In genomic region chr2:144426981-144427479, GRCh38 we compare ENCODE assay signal across 11 cellular contexts.
DNase-seq lines count a peak whose midpoint lies in the region; ATAC-seq, FAIRE-seq and TF ChIP-seq lines count a peak whose summit lies in the region.
"Had no signal": no experiment of that assay in that cellular context is flagged by ENCODE, and none has a peak within 500 bp of the region (broad histone marks: within the 10 kb centered on the region; RNA-seq: fewer than 3 reads in every experiment).

No MANE protein-coding gene starts in this region.

- H2AK9ac ChIP-seq in IMR-90 (replicated peaks; ENCODE audit: low read depth, low read length, poor library complexity), result no peak overlapping the region

- peaks cover 16% of the 10 kb centered on the region for H3K36me3 Mint-ChIP-seq in chondrocyte (ENCODE audit: low read depth)

- peak overlapping the region; percentile 74 for H3K27ac Mint-ChIP-seq in chondrocyte (ENCODE audit: unreplicated experiment)

- no peak overlapping the region for H3K9ac ChIP-seq in IMR-90 (ENCODE audit: low read depth, low read length)

- no TSS peak for BruUV-seq in IMR-90 (replicated peaks; lab: Mats Ljungman, UMichigan)

- intact Hi-C loops in IMR-90 (cut with micrococcal nuclease) (no loop called here), right lobe of liver (cut with DNase I) (no loop called here)

- H4K20me1 ChIP-seq in IMR-90 (ENCODE audit: insufficient read depth, low read length), result peaks cover 16% of the 10 kb centered on the region; the same call in 1 of the 2 replicates

- TF ChIP-seq RAD21 in IMR-90 (IDR thresholded peaks at IDR 0.05; ENCODE audit: low read length), result no peak

- H2BK20ac ChIP-seq in IMR-90 (ENCODE audit: low read depth, low read length), result no peak overlapping the region

- no peaks in the 10 kb centered on the region for H3K9me3 Mint-ChIP-seq in chondrocyte (ENCODE audit: low read depth)

- no peak overlapping the region for H3K4me3 Mint-ChIP-seq in chondrocyte (ENCODE audit: unreplicated experiment)

- no peak overlapping the region for H4K8ac ChIP-seq in IMR-90 (ENCODE audit: low read depth in 2 of 2, low read length in 2 of 2)

- dilution Hi-C loops in IMR-90 (cut with HindIII; ENCODE audit: low sequenced_read_pairs, unreplicated experiment), result no loop called here

- H3K79me1 ChIP-seq in IMR-90 (ENCODE audit: low read depth in 1 of 2, low read length in 2 of 2), result peaks cover 19 to 32% of the 10 kb centered on the region in 2 experiments

- peak overlapping the region; percentile 19; the same call in 1 of the 2 replicates for H3K27ac ChIP-seq in IMR-90 (ENCODE audit: insufficient read depth, low read length)
- H3K27ac ChIP-seq in right lobe of liver, result peak overlapping the region in 2 of 3 donors; percentile 8 to 35
- peak overlapping the region; percentile 2 for H3K27ac ChIP-seq in suprapubic skin

- no peak for FAIRE-seq in frontal cortex (lab: Jason Lieb, UNC)
- FAIRE-seq: H1 had no signal

- peaks cover 11% of the 10 kb centered on the region for H3K36me3 ChIP-seq in IMR-90 (ENCODE audit: control insufficient read depth, insufficient read depth, low read length)
- no peaks in the 10 kb centered on the region for H3K36me3 ChIP-seq in right lobe of liver
- H3K36me3 ChIP-seq in suprapubic skin, result peaks cover 4% of the 10 kb centered on the region

- peaks cover 18% of the 10 kb centered on the region for H3K4me1 Mint-ChIP-seq in chondrocyte (ENCODE audit: low read depth)

- DNase-seq in IMR-90, result peak; percentile 89
- DNase-seq in chondrocyte (ENCODE audit: low spot score), result no peak
- no peak for DNase-seq in right lobe of liver
- no peak for DNase-seq in suprapubic skin (ENCODE audit: low spot score in 2 of 2)
- DNase-seq in ureter (ENCODE audit: low spot score), result no peak
- DNase-seq in cortex of kidney (lab: John Stamatoyannopoulos, UW), result no peak
- no peak for DNase-seq in frontal cortex (ENCODE audit: low spot score in 2 of 2)
- DNase-seq: hypothalamus, SHP77 had no signal

- H3K9me3 ChIP-seq in IMR-90 (ENCODE audit: control insufficient read depth, insufficient read depth, low read length) (no peaks in the 10 kb centered on the region), right lobe of liver (no peaks in the 10 kb centered on the region), suprapubic skin (no peaks in the 10 kb centered on the region)

- no peak for TF ChIP-seq POLR2A in IMR-90 (IDR thresholded peaks at IDR 0.05; ENCODE audit: low read depth, low read length)
- no peak for TF ChIP-seq POLR2A in right lobe of liver (IDR thresholded peaks at IDR 0.05)
- no peak for TF ChIP-seq POLR2A in suprapubic skin (IDR thresholded peaks at IDR 0.05)

- no peak overlapping the region for H3K4ac ChIP-seq in IMR-90 (ENCODE audit: low read depth, low read length)

- H3K4me1 ChIP-seq in IMR-90 (ENCODE audit: control insufficient read depth, insufficient read depth, low read length) (peaks cover 10% of the 10 kb centered on the region), right lobe of liver (no peaks in the 10 kb centered on the region), suprapubic skin (peaks cover 24% of the 10 kb centered on the region)

- no peak overlapping the region for H3K23ac ChIP-seq in IMR-90 (ENCODE audit: low read depth, low read length)

- no peak overlapping the region for H4K5ac ChIP-seq in IMR-90 (ENCODE audit: low read depth, low read length)

- H3K4me3 ChIP-seq in IMR-90 (ENCODE audit: insufficient read depth, low read depth, low read length), result no peak overlapping the region
- no peak overlapping the region for H3K4me3 ChIP-seq in right lobe of liver
- H3K4me3 ChIP-seq in suprapubic skin, result no peak overlapping the region

- no peak for TF ChIP-seq EP300 in suprapubic skin (IDR thresholded peaks at IDR 0.05)

- H3K4me2 ChIP-seq in IMR-90 (ENCODE audit: low read depth, low read length), result peak overlapping the region; percentile 66

- TF ChIP-seq CTCF in IMR-90 (conservative IDR thresholded peaks at IDR 0.05; ENCODE audit: low read depth, low read length), result no peak
- peak; percentile 11 for TF ChIP-seq CTCF in chondrocyte (IDR thresholded peaks at IDR 0.05)
- no peak for TF ChIP-seq CTCF in right lobe of liver (IDR thresholded peaks at IDR 0.05)
- TF ChIP-seq CTCF in suprapubic skin (IDR thresholded peaks at IDR 0.05), result no peak

- no peak overlapping the region for H3K14ac ChIP-seq in IMR-90 (replicated peaks; ENCODE audit: low read depth, low read length)

- no peak overlapping the region for H3K18ac ChIP-seq in IMR-90 (ENCODE audit: low read depth, low read length)

- H2AK5ac ChIP-seq in IMR-90 (ENCODE audit: low read depth, low read length), result no peak overlapping the region

- no peak overlapping the region for H2BK15ac ChIP-seq in IMR-90 (ENCODE audit: low read depth, low read length)

- H3K27me3 ChIP-seq in IMR-90 (ENCODE audit: control insufficient read depth, insufficient read depth, low read length) (no peaks in the 10 kb centered on the region), right lobe of liver (no peaks in the 10 kb centered on the region), suprapubic skin (no peaks in the 10 kb centered on the region)

- H3K9me1 ChIP-seq in IMR-90 (ENCODE audit: insufficient read depth, low read length), result no peaks in the 10 kb centered on the region; the same call in 1 of the 2 replicates

- no peak overlapping the region; the same call in 1 of the 2 replicates for H2BK120ac ChIP-seq in IMR-90 (ENCODE audit: low read depth, low read length)

- POLR2A ChIA-PET in IMR-90 (lab: Charles Lee; ENCODE audit: unreplicated experiment), result interaction anchor here (0.5 kb wide), 1 partner anchor 424 kb away, joined by 6 read pairs; no protein-coding TSS in a partner anchor

- no peak overlapping the region for H3K56ac ChIP-seq in IMR-90 (ENCODE audit: extremely low read depth, insufficient read depth, low read length)

- peak overlapping the region; percentile 12 for H2BK5ac ChIP-seq in IMR-90 (ENCODE audit: low read depth, low read length, poor library complexity, severe bottlenecking)

- ATAC-seq in IMR-90 (ENCODE audit: low read depth), result peak; percentile 91
- ATAC-seq in right lobe of liver, result peak; percentile 60 to 91 (median 71)
- no peak for ATAC-seq in HG02870 (IDR thresholded peaks at IDR 0.05; ENCODE audit: unreplicated experiment)

- no peak overlapping the region for H2AFZ ChIP-seq in IMR-90 (replicated peaks; ENCODE audit: low read length, poor library complexity)

- CTCF ChIA-PET in IMR-90 (lab: Yijun Ruan, JAX), result no interaction called here

- H4K91ac ChIP-seq in IMR-90 (ENCODE audit: insufficient read depth, low read depth, low read length), result no peak overlapping the region

- in situ Hi-C loops in IMR-90 (cut with MboI; ENCODE audit: low sequenced_read_pairs), result no loop called here

- whole genome bisulfite sequencing in IMR-90 (ENCODE audit: extremely low coverage in 2 of 2, insufficient read length in 1 of 2), 2 experiments, result no CpG with 5 or more reads among the region's 4 CpGs
- WGBS in right lobe of liver (ENCODE audit: insufficient coverage, low coverage, low lambda C conversion rate, missing lambda C conversion rate), result 22% methylated on average over 4 of the region's 4 CpGs
- 42% methylated on average over 4 of the region's 4 CpGs for WGBS in suprapubic skin

- H3K27me3 Mint-ChIP-seq in chondrocyte (ENCODE audit: low read depth), result no peaks in the 10 kb centered on the region

TF ChIP-seq in IMR-90, 13 proteins besides CTCF, POLR2A, EP300 and RAD21:
- TF ChIP-seq USF2 (IDR thresholded peaks at IDR 0.05; ENCODE audit: low read depth, low read length), result no peak
- TF ChIP-seq CHD1 (IDR thresholded peaks at IDR 0.05; ENCODE audit: low read depth, low read length), result no peak
- no peak for TF ChIP-seq MAZ (IDR thresholded peaks at IDR 0.05; ENCODE audit: borderline replicate concordance, low read depth, low read length)
- peak; percentile 38; the same call in 1 of the 2 replicates for TF ChIP-seq FOS (IDR thresholded peaks at IDR 0.05; ENCODE audit: low read depth, low read length)
- TF ChIP-seq CEBPB (IDR thresholded peaks at IDR 0.05; ENCODE audit: low read depth, low read length), result no peak
- peak; percentile 64 for TF ChIP-seq MAFK (IDR thresholded peaks at IDR 0.05; ENCODE audit: low read depth, low read length)
- no peak for TF ChIP-seq SMC3 (IDR thresholded peaks at IDR 0.05; ENCODE audit: low read depth, low read length)
- no peak for TF ChIP-seq MXI1 (IDR thresholded peaks at IDR 0.05; ENCODE audit: borderline replicate concordance, low read depth, low read length)
- TF ChIP-seq NFE2L2 (IDR thresholded peaks at IDR 0.05; ENCODE audit: low read depth, low read length), result peak; percentile 41
TF ChIP-seq in IMR-90: peak in this region for 3.
